In the genomic region with DNA sequence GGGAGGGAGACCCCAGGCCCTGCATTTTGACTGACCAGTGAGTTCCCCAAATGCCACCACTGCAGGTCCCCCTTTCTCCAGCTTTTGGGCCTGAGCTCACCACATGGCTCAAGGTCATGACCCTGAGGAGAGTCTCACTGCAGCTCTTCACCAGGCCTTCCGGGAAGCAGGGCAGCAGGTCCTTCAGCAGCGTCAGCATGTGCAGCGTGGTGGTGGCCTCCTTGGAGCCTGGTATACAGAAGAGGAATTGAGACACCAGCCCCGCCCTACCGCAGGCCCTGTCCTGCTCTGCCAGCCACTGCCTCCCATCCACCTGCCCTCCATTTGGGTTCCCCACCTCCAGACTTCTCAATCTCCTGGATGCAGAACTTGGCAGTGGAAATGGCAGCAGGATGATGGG, we compare ENCODE assay signal across 14 cellular contexts.
"Had no signal": no experiment of that assay in that cellular context is flagged by ENCODE, and none has a peak within 500 bp of the region (broad histone marks: within the 10 kb centered on the region; RNA-seq: fewer than 3 reads in every experiment).

No MANE protein-coding gene starts in this region.

- H3K27ac ChIP-seq: body of pancreas, thoracic aorta, WERI-Rb-1 had no signal

- H3K27ac Mint-ChIP-seq: activated CD4-positive, alpha-beta memory T cell treated with anti-CD3 and anti-CD28 coated beads, Interleukin-2, amount 10 ng/mL, durations not matched to agents 7 days and 5 days; activated CD4-positive, alpha-beta T cell treated with anti-CD3 and anti-CD28 coated beads for 36 hours; activated naive CD4-positive, alpha-beta T cell treated with anti-CD3 and anti-CD28 coated beads, Interleukin-2, amount 10 ng/mL, durations not matched to agents 7 days and 5 days; nephron had no signal

- H3K9me3 ChIP-seq: body of pancreas, thoracic aorta had no signal

- DNase-seq: activated CD4-positive, alpha-beta memory T cell treated with anti-CD3 and anti-CD28 coated beads, Interleukin-2, amount 10 ng/mL, durations not matched to agents 7 days and 5 days; activated CD4-positive, alpha-beta T cell treated with anti-CD3 and anti-CD28 coated beads for 36 hours; activated naive CD4-positive, alpha-beta T cell treated with anti-CD3 and anti-CD28 coated beads, Interleukin-2, amount 10 ng/mL, durations not matched to agents 7 days and 5 days; amniotic stem cell; body of pancreas; erythroblast; mammary epithelial cell; stimulated activated CD4-positive, alpha-beta T cell treated with anti-CD3 and anti-CD28 coated beads, Interleukin-15, amount 100 ng/mL, for 24 hours; stimulated activated CD4-positive, alpha-beta T cell treated with anti-CD3 and anti-CD28 coated beads, Interleukin-4, amount 100 ng/mL, for 4 hours; stimulated activated naive CD8-positive, alpha-beta T cell treated with anti-CD3 and anti-CD28 coated beads, Interleukin-15, amount 100 ng/mL, for 72 hours; WERI-Rb-1 had no signal

- H3K4me1 ChIP-seq: body of pancreas had no signal

- H3K9me3 Mint-ChIP-seq: activated CD4-positive, alpha-beta memory T cell treated with anti-CD3 and anti-CD28 coated beads, Interleukin-2, amount 10 ng/mL, durations not matched to agents 7 days and 5 days; activated naive CD4-positive, alpha-beta T cell treated with anti-CD3 and anti-CD28 coated beads, Interleukin-2, amount 10 ng/mL, durations not matched to agents 7 days and 5 days; activated T-helper 17 cell treated with anti-CD3 and anti-CD28 coated beads, Interleukin-2, amount 50 U/mL, for 72 hours; nephron; stimulated activated naive CD8-positive, alpha-beta T cell treated with anti-CD3 and anti-CD28 coated beads, Interleukin-15, amount 100 ng/mL, for 72 hours had no signal

- H3K27me3 Mint-ChIP-seq: activated CD4-positive, alpha-beta memory T cell treated with anti-CD3 and anti-CD28 coated beads, Interleukin-2, amount 10 ng/mL, durations not matched to agents 7 days and 5 days; activated CD4-positive, alpha-beta T cell treated with anti-CD3 and anti-CD28 coated beads for 36 hours; activated naive CD4-positive, alpha-beta T cell treated with anti-CD3 and anti-CD28 coated beads, Interleukin-2, amount 10 ng/mL, durations not matched to agents 7 days and 5 days; activated T-helper 17 cell treated with anti-CD3 and anti-CD28 coated beads, Interleukin-2, amount 50 U/mL, for 72 hours; stimulated activated naive CD8-positive, alpha-beta T cell treated with anti-CD3 and anti-CD28 coated beads, Interleukin-15, amount 100 ng/mL, for 72 hours had no signal

- H3K4me1 Mint-ChIP-seq: activated CD4-positive, alpha-beta T cell treated with anti-CD3 and anti-CD28 coated beads for 36 hours; activated naive CD4-positive, alpha-beta T cell treated with anti-CD3 and anti-CD28 coated beads, Interleukin-2, amount 10 ng/mL, durations not matched to agents 7 days and 5 days; activated T-helper 17 cell treated with anti-CD3 and anti-CD28 coated beads, Interleukin-2, amount 50 U/mL, for 72 hours; nephron; stimulated activated naive CD8-positive, alpha-beta T cell treated with anti-CD3 and anti-CD28 coated beads, Interleukin-15, amount 100 ng/mL, for 72 hours had no signal

- ATAC-seq: activated CD4-positive, alpha-beta T cell treated with anti-CD3 and anti-CD28 coated beads for 36 hours; activated T-helper 17 cell treated with anti-CD3 and anti-CD28 coated beads, Interleukin-2, amount 50 U/mL, for 72 hours; body of pancreas; stimulated activated naive CD8-positive, alpha-beta T cell treated with anti-CD3 and anti-CD28 coated beads, Interleukin-15, amount 100 ng/mL, for 72 hours had no signal

- H3K27me3 ChIP-seq: body of pancreas had no signal

- H3K4me3 ChIP-seq: body of pancreas, thoracic aorta had no signal

- H3K4me3 Mint-ChIP-seq: activated CD4-positive, alpha-beta memory T cell treated with anti-CD3 and anti-CD28 coated beads, Interleukin-2, amount 10 ng/mL, durations not matched to agents 7 days and 5 days; activated CD4-positive, alpha-beta T cell treated with anti-CD3 and anti-CD28 coated beads for 36 hours; activated naive CD4-positive, alpha-beta T cell treated with anti-CD3 and anti-CD28 coated beads, Interleukin-2, amount 10 ng/mL, durations not matched to agents 7 days and 5 days; activated T-helper 17 cell treated with anti-CD3 and anti-CD28 coated beads, Interleukin-2, amount 50 U/mL, for 72 hours; nephron; stimulated activated naive CD8-positive, alpha-beta T cell treated with anti-CD3 and anti-CD28 coated beads, Interleukin-15, amount 100 ng/mL, for 72 hours had no signal
